8 cellular contexts compared by ENCODE assay signal in genomic region chr1:220089650-220090556, GRCh38. TPM values are rescaled to one million over a fixed set of nuclear protein-coding genes. Genes with fewer than 3 reads are reported as not detected.
A peak's percentile ranks its signal among the peaks of the same experiment; 100 is the strongest.
DNase-seq lines count a peak whose midpoint lies in the region; ATAC-seq and TF ChIP-seq lines count a peak whose summit lies in the region.

BPNT1 (minus strand) TSS chr1:220089788; CDS start chr1:220079846, 9,942 bp downstream.

- peak within 1 kb of the TSS; percentile 84 for H3K4me3 Mint-ChIP-seq in activated T-cell treated with anti-CD3 and anti-CD28 coated beads, Interleukin-2, amount 50 U/mL, for 24 hours

- H3K27me3 Mint-ChIP-seq in activated T-cell treated with anti-CD3 and anti-CD28 coated beads, Interleukin-2, amount 50 U/mL, for 24 hours: no peaks in the 10 kb centered on the region

- peak within 1 kb of the TSS; percentile 44 for H3K9ac ChIP-seq in muscle layer of colon (ENCODE audit: low read length)

- peaks cover under 1 to 3% of the 10 kb centered on the region in 2 donors for H3K4me1 ChIP-seq in esophagus (ENCODE audit: control insufficient read depth in 2 of 2, insufficient read depth in 2 of 2, low read length in 1 of 2)
- peaks cover 9% of the 10 kb centered on the region for H3K4me1 ChIP-seq in muscle layer of colon (ENCODE audit: insufficient read depth, low read length)

- peak; percentile 99 for DNase-seq in DMS53 treated with DMSO at 0.1 percent for 48 hours (lab: John Stamatoyannopoulos, UW; ENCODE audit: unreplicated experiment)
- DNase-seq in KBM-7: peak; percentile 94
- peak; percentile 96 for DNase-seq in activated T-cell treated with anti-CD3 and anti-CD28 coated beads, Interleukin-2, amount 50 U/mL, for 24 hours
- peak; percentile 99 for DNase-seq in stimulated activated CD8-positive, alpha-beta memory T cell treated with anti-CD3 and anti-CD28 coated beads, Interleukin-7, amount 100 ng/mL, for 24 hours (ENCODE audit: low read depth)

- H3K4me1 Mint-ChIP-seq in activated T-cell treated with anti-CD3 and anti-CD28 coated beads, Interleukin-2, amount 50 U/mL, for 24 hours (ENCODE audit: low read depth): peaks cover 14% of the 10 kb centered on the region

- no peaks in the 10 kb centered on the region for H3K9me3 Mint-ChIP-seq in activated T-cell treated with anti-CD3 and anti-CD28 coated beads, Interleukin-2, amount 50 U/mL, for 24 hours

- ATAC-seq in GM21717 (IDR thresholded peaks at IDR 0.05; ENCODE audit: unreplicated experiment): peak; percentile 70

- no peaks in the 10 kb centered on the region for H3K27me3 ChIP-seq in esophagus (ENCODE audit: control insufficient read depth in 1 of 2, insufficient read depth in 2 of 2, low read length in 2 of 2)
- H3K27me3 ChIP-seq in muscle layer of colon (ENCODE audit: control insufficient read depth in 1 of 2, insufficient read depth in 2 of 2, low read length in 2 of 2): no peaks in the 10 kb centered on the region

- H3K4me3 ChIP-seq in esophagus (ENCODE audit: low read depth in 1 of 2, low read length in 2 of 2) (peak within 1 kb of the TSS; percentile 60 to 73), muscle layer of colon (ENCODE audit: low read depth in 1 of 2, low read length in 2 of 2) (peak within 1 kb of the TSS; percentile 66 to 86)

- peaks cover 9% of the 10 kb centered on the region for H3K36me3 Mint-ChIP-seq in activated T-cell treated with anti-CD3 and anti-CD28 coated beads, Interleukin-2, amount 50 U/mL, for 24 hours (ENCODE audit: low read depth)

- no peaks in the 10 kb centered on the region for H3K9me3 ChIP-seq in esophagus (ENCODE audit: control insufficient read depth in 2 of 2, insufficient read depth in 1 of 2, low read depth in 1 of 2, low read length in 1 of 2)
- no peaks in the 10 kb centered on the region for H3K9me3 ChIP-seq in muscle layer of colon (ENCODE audit: low read length)

- in situ Hi-C loops in KBM-7 (cut with MboI; ENCODE audit: low pct_unique_long_range_greater_than_20kb, low sequenced_read_pairs): no loop called here

- 6 to 8% methylated on average over 35 of the region's 35 CpGs for WGBS in esophagus, 2 donors

- peak within 1 kb of the TSS; percentile 83 for H3K27ac Mint-ChIP-seq in activated T-cell treated with anti-CD3 and anti-CD28 coated beads, Interleukin-2, amount 50 U/mL, for 24 hours

- H3K36me3 ChIP-seq in esophagus (ENCODE audit: control insufficient read depth in 2 of 2, insufficient read depth in 2 of 2, low read length in 1 of 2) (no peaks in the 10 kb centered on the region), muscle layer of colon (ENCODE audit: insufficient read depth, low read length) (no peaks in the 10 kb centered on the region)

- peak within 1 kb of the TSS; percentile 36 to 85 for H3K27ac ChIP-seq in esophagus (ENCODE audit: low read depth in 2 of 2, low read length in 1 of 2)
- peak within 1 kb of the TSS; percentile 35 for H3K27ac ChIP-seq in muscle layer of colon (ENCODE audit: low read depth, low read length)

TF ChIP-seq in PFSK-1, 5 proteins besides CTCF, POLR2A, EP300 and RAD21:
- TF ChIP-seq POLR2AphosphoS5 (IDR thresholded peaks at IDR 0.05; ENCODE audit: low read depth, low read length) (peak; percentile 95), FOXP2 (optimal IDR thresholded peaks at IDR 0.05; ENCODE audit: borderline replicate concordance, extremely low read depth, extremely low read length, insufficient read depth) (no peak), SIN3A (IDR thresholded peaks at IDR 0.05; ENCODE audit: borderline replicate concordance, insufficient read depth, low read length) (peak; percentile 76; the same call in 1 of the 2 replicates), REST (IDR thresholded peaks at IDR 0.05; ENCODE audit: insufficient read depth in 1 of 2, low read depth in 2 of 2, low read length in 2 of 2) (no peak), TAF1 (IDR thresholded peaks at IDR 0.05; ENCODE audit: borderline replicate concordance, insufficient read depth, low read length) (peak; percentile 92; the same call in 1 of the 2 replicates)

RNA-seq across cellular contexts. Expression of gene BPNT1, which starts in this region (rescaled TPM):
- polyA plus RNA-seq in PFSK-1 (2012; ENCODE audit: insufficient read length, low read depth): 20.7 TPM
- 10 to 100 TPM in 1 of 2 donors, 1 to 10 TPM in 1; 8.7 to 17.9 TPM for polyA plus RNA-seq in esophagus

Comparison
In these comparisons a context has a peak if more than half of its experiments do, and no peak if none do; other contexts are left out.
1. Peak in every context shown above with its lines: DNase-seq, ATAC-seq, H3K4me3 ChIP-seq and H3K27ac ChIP-seq.